Comparison of ENCODE assay signal across 3 cellular contexts in the genomic region with DNA sequence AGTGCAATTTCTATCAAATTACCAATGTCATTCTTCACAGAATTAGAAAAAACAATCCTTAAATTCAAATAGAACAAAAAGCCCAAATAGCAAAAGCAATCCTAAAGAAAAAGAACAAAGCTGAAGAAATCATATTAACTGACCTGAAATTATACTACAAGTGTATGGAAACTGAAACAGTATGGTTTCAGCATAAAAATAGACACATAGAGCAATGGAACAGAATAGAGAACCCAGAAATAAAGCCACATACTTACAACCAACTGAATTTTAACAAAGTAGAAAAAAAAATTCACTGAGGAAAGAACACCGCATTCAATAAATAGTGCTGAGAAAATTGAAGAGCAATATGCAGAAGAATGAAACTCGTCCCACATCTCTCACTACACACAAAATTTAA.
"Had no signal": no experiment of that assay in that cellular context is flagged by ENCODE, and none has a peak within 500 bp of the region (broad histone marks: within the 10 kb centered on the region; RNA-seq: fewer than 3 reads in every experiment).

No MANE protein-coding gene starts in this region.

- H3K4me3 ChIP-seq: GM12878 had no signal

- DNase-seq: GDM1, GF-D8 had no signal

- ATAC-seq: GM12878 had no signal
